In the genomic region with DNA sequence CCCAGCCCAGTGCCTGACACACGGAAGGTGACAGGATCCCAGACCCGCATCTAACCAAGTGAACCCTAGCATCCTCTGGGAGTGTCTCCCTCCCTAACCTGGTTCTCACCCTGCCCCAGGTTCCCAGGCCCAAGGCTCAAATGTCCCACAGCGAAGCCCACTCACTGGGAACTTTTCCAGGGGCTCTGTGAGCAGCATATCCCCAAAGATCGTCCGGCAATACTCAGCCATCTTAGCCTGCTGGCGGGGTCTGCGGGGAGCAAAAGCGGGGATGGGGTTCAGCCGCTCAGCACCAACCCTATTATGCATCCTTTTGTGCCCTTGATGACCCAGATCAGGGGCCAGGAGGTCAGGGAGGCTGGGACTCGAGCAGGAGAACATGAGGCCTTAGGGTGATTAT, we compare ENCODE assay signal across 23 cellular contexts. TPM values are rescaled to one million over a fixed set of nuclear protein-coding genes. Genes with fewer than 3 reads are reported as not detected.
DNase-seq lines count a peak whose midpoint lies in the region; ATAC-seq, FAIRE-seq and TF ChIP-seq lines count a peak whose summit lies in the region.
"Had no signal": no experiment of that assay in that cellular context is flagged by ENCODE, and none has a peak within 500 bp of the region (broad histone marks: within the 10 kb centered on the region; RNA-seq: fewer than 3 reads in every experiment).

No MANE protein-coding gene starts in this region.

- H2AFZ ChIP-seq in HepG2 (ENCODE audit: low read length) (no peak overlapping the region), osteoblast (ENCODE audit: low read length) (no peak overlapping the region)
- H2AFZ ChIP-seq: GM23338 had no signal

- no TSS peak for BruUV-seq in HepG2 (replicated peaks; lab: Mats Ljungman, UMichigan)

- no peak for TF ChIP-seq EP300 in HepG2 (IDR thresholded peaks at IDR 0.05; ENCODE audit: low read depth in 2 of 2, low read length in 2 of 2)
- no peak for TF ChIP-seq EP300 in HepG2 (CRISPR knock-in tag; IDR thresholded peaks at IDR 0.05; ENCODE audit: borderline replicate concordance)
- no peak for TF ChIP-seq EP300 in tibial nerve (IDR thresholded peaks at IDR 0.05)

- no peak for FAIRE-seq in HepG2 (lab: Jason Lieb, UNC)
- FAIRE-seq: A549, G401.6 had no signal

- H3K36me3 ChIP-seq in right lobe of liver: no peaks in the 10 kb centered on the region
- H3K36me3 ChIP-seq in HepG2 (replicated peaks in 1 of 2; ENCODE audit: control insufficient read depth in 1 of 2, insufficient read depth in 2 of 2, low read length in 2 of 2): no peaks in the 10 kb centered on the region
- H3K36me3 ChIP-seq in osteoblast (ENCODE audit: insufficient read depth, low read length): no peaks in the 10 kb centered on the region
- peaks cover 0 to 5% (median 0%) of the 10 kb centered on the region in 3 donors for H3K36me3 ChIP-seq in tibial nerve

- H3K9me3 ChIP-seq in right lobe of liver: no peaks in the 10 kb centered on the region
- no peaks in the 10 kb centered on the region for H3K9me3 ChIP-seq in HepG2 (ENCODE audit: low read length)
- peaks cover 4% of the 10 kb centered on the region for H3K9me3 ChIP-seq in osteoblast (ENCODE audit: low read depth, low read length)
- H3K9me3 ChIP-seq in tibial nerve: peaks cover 0 to 28% (median 2%) of the 10 kb centered on the region in 4 donors

- no peak overlapping the region for H3K27ac Mint-ChIP-seq in chondrocyte (ENCODE audit: unreplicated experiment)
- H3K27ac Mint-ChIP-seq: GM23338 had no signal

- CTCF ChIA-PET in HepG2 (lab: Yijun Ruan, JAX; ENCODE audit: low intra/inter-chr PET ratio, low total read pairs): no interaction called here

- no peaks in the 10 kb centered on the region for H3K27me3 ChIP-seq in right lobe of liver
- H3K27me3 ChIP-seq in HepG2 (ENCODE audit: control insufficient read depth in 1 of 2, insufficient read depth in 2 of 2, low read length in 2 of 2): peaks cover 15 to 91% of the 10 kb centered on the region in 2 experiments
- peaks cover 48% of the 10 kb centered on the region for H3K27me3 ChIP-seq in osteoblast (ENCODE audit: insufficient read depth, low read length)
- peaks cover 0 to 3% of the 10 kb centered on the region in 2 donors for H3K27me3 ChIP-seq in tibial nerve

- TF ChIP-seq CTCF in right lobe of liver (IDR thresholded peaks at IDR 0.05) (no peak), HepG2 (CRISPR knock-in tag; IDR thresholded peaks at IDR 0.05) (no peak), chondrocyte (IDR thresholded peaks at IDR 0.05) (no peak), osteoblast (IDR thresholded peaks at IDR 0.05; ENCODE audit: extremely low read depth, low read depth, low read length) (no peak), tibial nerve (IDR thresholded peaks at IDR 0.05) (no peak)

- H3K27ac ChIP-seq in right lobe of liver (no peak overlapping the region), HepG2 (ENCODE audit: extremely low read length, insufficient read depth, low read length) (no peak overlapping the region), osteoblast (ENCODE audit: low read depth, low read length) (no peak overlapping the region), tibial nerve (no peak overlapping the region)
- H3K27ac ChIP-seq: A549, HL-60 had no signal

- H3K27me3 Mint-ChIP-seq in chondrocyte (ENCODE audit: low read depth): peaks cover 5% of the 10 kb centered on the region
- H3K27me3 Mint-ChIP-seq: CD4-positive, alpha-beta memory T cell had no signal

- H3K4me3 Mint-ChIP-seq in chondrocyte (ENCODE audit: unreplicated experiment): no peak overlapping the region
- H3K4me3 Mint-ChIP-seq: CD4-positive, alpha-beta memory T cell; GM23338 had no signal

- no peak for TF ChIP-seq RAD21 in HepG2 (CRISPR knock-in tag; IDR thresholded peaks at IDR 0.05)

- peaks cover 15% of the 10 kb centered on the region for H3K9me3 Mint-ChIP-seq in chondrocyte (ENCODE audit: low read depth)

- H3K36me3 Mint-ChIP-seq in chondrocyte (ENCODE audit: low read depth): no peaks in the 10 kb centered on the region

- intact Hi-C loops in right lobe of liver (cut with DNase I): no loop called here
- intact Hi-C loops in HepG2 (cut with micrococcal nuclease; ENCODE audit: unreplicated experiment): no loop called here

- no peaks in the 10 kb centered on the region for H3K4me1 Mint-ChIP-seq in chondrocyte (ENCODE audit: low read depth)

- H4K20me1 ChIP-seq in HepG2 (ENCODE audit: insufficient read depth, low read length) (no peaks in the 10 kb centered on the region), osteoblast (ENCODE audit: insufficient read depth, low read length) (no peaks in the 10 kb centered on the region)

- H3K4me1 ChIP-seq in right lobe of liver: no peaks in the 10 kb centered on the region
- no peaks in the 10 kb centered on the region for H3K4me1 ChIP-seq in HepG2 (ENCODE audit: insufficient read depth, low read length)
- no peaks in the 10 kb centered on the region for H3K4me1 ChIP-seq in osteoblast (ENCODE audit: insufficient read depth, low read length)
- H3K4me1 ChIP-seq in tibial nerve: no peaks in the 10 kb centered on the region
- H3K4me1 ChIP-seq: A549 had no signal

- 76% methylated on average over 6 of the region's 10 CpGs for WGBS in right lobe of liver (ENCODE audit: insufficient coverage, low coverage, low lambda C conversion rate, missing lambda C conversion rate)
- WGBS in HepG2 (ENCODE audit: low lambda C conversion rate): 15% methylated on average over 7 of the region's 10 CpGs
- 82 to 92% methylated on average over 10 of the region's 10 CpGs for WGBS in tibial nerve, 2 donors

- DNase-seq in right lobe of liver (peak in 2 of 3 donors; percentile 3 to 26), HepG2 (ENCODE audit: low spot score) (no peak), chondrocyte (ENCODE audit: low spot score) (peak; percentile 57), osteoblast (ENCODE audit: insufficient read length, low spot score, missing footprints) (peak; percentile 70), glomerular visceral epithelial cell (ENCODE audit: extremely low spot score) (no peak), tibial nerve (ENCODE audit: low spot score in 2 of 2) (no peak), NCI-H82 (lab: John Stamatoyannopoulos, UW) (no peak)
- DNase-seq: C1 segment of cervical spinal cord; CD4-positive, alpha-beta memory T cell; COR-L47; NCI-H1048; NCI-H1417 treated with DMSO at 0.1 percent for 48 hours; NCI-H1694 treated with DMSO at 0.1 percent for 48 hours; NCI-H2081; NCI-H2227 treated with DMSO at 0.1 percent for 48 hours; NCI-H526 treated with DMSO at 0.1 percent for 48 hours; RPMI8226; SHP77 treated with DMSO at 0.1 percent for 48 hours had no signal

- H3K79me2 ChIP-seq in HepG2 (ENCODE audit: insufficient read depth, low read length) (no peaks in the 10 kb centered on the region), osteoblast (ENCODE audit: insufficient read depth, low read length) (no peaks in the 10 kb centered on the region)

- H3K9ac ChIP-seq in HepG2 (ENCODE audit: insufficient read depth, low read depth, low read length): no peak overlapping the region

- H3K4me2 ChIP-seq in HepG2 (ENCODE audit: low read depth, low read length): no peak overlapping the region
- no peak overlapping the region for H3K4me2 ChIP-seq in osteoblast (ENCODE audit: insufficient read depth, low read length)
- H3K4me2 ChIP-seq: A549, GM23338 had no signal

- POLR2A ChIA-PET in HepG2 (lab: Yijun Ruan, JAX): no interaction called here

- no peak for ATAC-seq in right lobe of liver
- ATAC-seq in HepG2: no peak
- ATAC-seq: A549, GM23338 had no signal

- no peak overlapping the region for H3K4me3 ChIP-seq in right lobe of liver
- H3K4me3 ChIP-seq in HepG2 (replicated peaks in 1 of 3; ENCODE audit: insufficient read depth in 1 of 3, low read depth in 2 of 3, low read length in 3 of 3): no peak overlapping the region
- no peak overlapping the region for H3K4me3 ChIP-seq in osteoblast (ENCODE audit: insufficient read depth, low read length)
- H3K4me3 ChIP-seq in tibial nerve: no peak overlapping the region
- H3K4me3 ChIP-seq: A549, GM23338 had no signal

- TF ChIP-seq POLR2A in right lobe of liver (IDR thresholded peaks at IDR 0.05): no peak
- no peak for TF ChIP-seq POLR2A in HepG2 (IDR thresholded peaks at IDR 0.05; ENCODE audit: insufficient read depth in 1 of 2, low read depth in 2 of 2, low read length in 2 of 2)
- no peak for TF ChIP-seq POLR2A in tibial nerve (IDR thresholded peaks at IDR 0.05)

- in situ Hi-C loops in HepG2 (cut with HindIII; ENCODE audit: extremely low pct_ligation_motif_present, low pct_unique_long_range_greater_than_20kb): no loop called here

RNA-seq across cellular contexts. Expression of a gene that starts 10.4 kb away (rescaled TPM):
- 10 to 100 TPM in 2 of 6 experiments, 1 to 10 TPM in 4; 5.0 to 18.0 (median 7.2) TPM for total RNA-seq in right lobe of liver
- not detected in 2 replicates for total RNA-seq in HepG2 (2016; rRNA removed; fragmentation: Illumina TruSeq; extraction: Trizol)
- not detected in 2 replicates for total RNA-seq in HepG2 (2016; cell fraction: cytosol; rRNA removed; fragmentation: Illumina TruSeq; extraction: Trizol; ENCODE audit: low read depth)
- total RNA-seq in HepG2 (2016; cell fraction: insoluble cytoplasmic fraction; rRNA removed; fragmentation: Illumina TruSeq; extraction: Trizol): not detected in 2 replicates
- total RNA-seq in HepG2 (2016; cell fraction: membrane; rRNA removed; fragmentation: Illumina TruSeq; extraction: Trizol): not detected in 2 replicates
- total RNA-seq in HepG2 (2016; cell fraction: nucleus; rRNA removed; fragmentation: Illumina TruSeq; extraction: Trizol): not detected in 2 replicates
- polyA plus RNA-seq in HepG2 (2011; rRNA removed): 0.11 TPM in 1 of 2 replicates, not detected in the other
- polyA plus RNA-seq in HepG2 (2011; cell fraction: cytosol; rRNA removed): 0.05 and 0.06 TPM in 2 replicates
- 0.39 and 0.71 TPM in 2 replicates for polyA plus RNA-seq in HepG2 (2011; cell fraction: nucleus; rRNA removed)
- polyA plus RNA-seq in HepG2 (2012): not detected in 2 replicates
- polyA plus RNA-seq in HepG2 (2016; cell fraction: cytosol; fragmentation: Illumina TruSeq; extraction: Trizol; ENCODE audit: low read depth): not detected in 2 replicates
- not detected in 2 replicates for polyA plus RNA-seq in HepG2 (2016; cell fraction: insoluble cytoplasmic fraction; fragmentation: Illumina TruSeq; extraction: Trizol; ENCODE audit: low read depth)
- not detected in 2 replicates for polyA plus RNA-seq in HepG2 (2016; cell fraction: membrane; fragmentation: Illumina TruSeq; extraction: Trizol; ENCODE audit: low read depth)
- not detected in 2 replicates for polyA plus RNA-seq in HepG2 (2016; cell fraction: nucleus; fragmentation: Illumina TruSeq; extraction: Trizol; ENCODE audit: insufficient read depth, low read depth)
- 29.2 TPM in 1 of 2 replicates, not detected in the other for polyA minus RNA-seq in HepG2 (2011; rRNA and poly(A)+ RNA removed; ENCODE audit: low replicate concordance)
- not detected in 2 replicates for polyA minus RNA-seq in HepG2 (2011; cell fraction: cytosol; rRNA and poly(A)+ RNA removed)
- not detected in 2 replicates for polyA minus RNA-seq in HepG2 (2011; cell fraction: nucleus; rRNA and poly(A)+ RNA removed)
- 1.4 to 3.4 TPM (median 2.8 TPM) in 3 replicates for total RNA-seq in chondrocyte
- under 0.01 TPM in 2 replicates for total RNA-seq in osteoblast
- 10 to 100 TPM; 14.9 to 42.3 (median 17.0) TPM for total RNA-seq in tibial nerve

RNA-seq across cellular contexts. Expression of a gene that starts 14.5 kb away (rescaled TPM):
- total RNA-seq in right lobe of liver (under 1 TPM in 1 of 6 experiments, not detected in 5; 0.24 TPM), HepG2 (2016; rRNA removed; fragmentation: Illumina TruSeq; extraction: Trizol) (not detected in 2 replicates), chondrocyte (0.25 to 1.1 TPM in 2 of 3 replicates, not detected in the other), osteoblast (not detected in 2 replicates), tibial nerve (not detected)
- total RNA-seq in HepG2 (2016; cell fraction: cytosol; rRNA removed; fragmentation: Illumina TruSeq; extraction: Trizol; ENCODE audit: low read depth): not detected in 2 replicates
- total RNA-seq in HepG2 (2016; cell fraction: insoluble cytoplasmic fraction; rRNA removed; fragmentation: Illumina TruSeq; extraction: Trizol): not detected in 2 replicates
- not detected in 2 replicates for total RNA-seq in HepG2 (2016; cell fraction: membrane; rRNA removed; fragmentation: Illumina TruSeq; extraction: Trizol)
- total RNA-seq in HepG2 (2016; cell fraction: nucleus; rRNA removed; fragmentation: Illumina TruSeq; extraction: Trizol): not detected in 2 replicates
- polyA plus RNA-seq in HepG2 (2011; rRNA removed): not detected in 2 replicates
- polyA plus RNA-seq in HepG2 (2011; cell fraction: cytosol; rRNA removed): not detected in 2 replicates
- polyA plus RNA-seq in HepG2 (2011; cell fraction: nucleus; rRNA removed): not detected in 2 replicates
- polyA plus RNA-seq in HepG2 (2012): not detected in 2 replicates
- not detected in 2 replicates for polyA plus RNA-seq in HepG2 (2016; cell fraction: cytosol; fragmentation: Illumina TruSeq; extraction: Trizol; ENCODE audit: low read depth)
- not detected in 2 replicates for polyA plus RNA-seq in HepG2 (2016; cell fraction: insoluble cytoplasmic fraction; fragmentation: Illumina TruSeq; extraction: Trizol; ENCODE audit: low read depth)
- not detected in 2 replicates for polyA plus RNA-seq in HepG2 (2016; cell fraction: membrane; fragmentation: Illumina TruSeq; extraction: Trizol; ENCODE audit: low read depth)
- polyA plus RNA-seq in HepG2 (2016; cell fraction: nucleus; fragmentation: Illumina TruSeq; extraction: Trizol; ENCODE audit: insufficient read depth, low read depth): not detected in 2 replicates
- 0.42 TPM in 1 of 2 replicates, not detected in the other for polyA minus RNA-seq in HepG2 (2011; rRNA and poly(A)+ RNA removed; ENCODE audit: low replicate concordance)
- not detected in 2 replicates for polyA minus RNA-seq in HepG2 (2011; cell fraction: cytosol; rRNA and poly(A)+ RNA removed)
- not detected in 2 replicates for polyA minus RNA-seq in HepG2 (2011; cell fraction: nucleus; rRNA and poly(A)+ RNA removed)
- total RNA-seq: CD4-positive, alpha-beta memory T cell; NCI-H460 had no signal
- polyA plus RNA-seq: CD4-positive, alpha-beta memory T cell; GM23338 had no signal

RNA-seq across cellular contexts. Expression of a gene that starts 26.1 kb away (rescaled TPM):
- 1 to 10 TPM; 4.6 to 8.7 (median 5.8) TPM for total RNA-seq in right lobe of liver
- total RNA-seq in HepG2 (2016; rRNA removed; fragmentation: Illumina TruSeq; extraction: Trizol): 6.5 and 8.1 TPM in 2 replicates
- total RNA-seq in HepG2 (2016; cell fraction: cytosol; rRNA removed; fragmentation: Illumina TruSeq; extraction: Trizol; ENCODE audit: low read depth): 2.3 and 2.5 TPM in 2 replicates
- 6.7 and 7.0 TPM in 2 replicates for total RNA-seq in HepG2 (2016; cell fraction: insoluble cytoplasmic fraction; rRNA removed; fragmentation: Illumina TruSeq; extraction: Trizol)
- 8.8 and 9.5 TPM in 2 replicates for total RNA-seq in HepG2 (2016; cell fraction: membrane; rRNA removed; fragmentation: Illumina TruSeq; extraction: Trizol)
- total RNA-seq in HepG2 (2016; cell fraction: nucleus; rRNA removed; fragmentation: Illumina TruSeq; extraction: Trizol): 5.3 and 7.0 TPM in 2 replicates
- 5.4 and 5.5 TPM in 2 replicates for polyA plus RNA-seq in HepG2 (2011; rRNA removed)
- polyA plus RNA-seq in HepG2 (2011; cell fraction: cytosol; rRNA removed): 2.7 and 3.4 TPM in 2 replicates
- 2.2 and 2.7 TPM in 2 replicates for polyA plus RNA-seq in HepG2 (2011; cell fraction: nucleus; rRNA removed)
- polyA plus RNA-seq in HepG2 (2012): 4.1 and 4.6 TPM in 2 replicates
- 1.7 and 3.1 TPM in 2 replicates for polyA plus RNA-seq in HepG2 (2016; cell fraction: cytosol; fragmentation: Illumina TruSeq; extraction: Trizol; ENCODE audit: low read depth)
- 6.6 and 7.4 TPM in 2 replicates for polyA plus RNA-seq in HepG2 (2016; cell fraction: insoluble cytoplasmic fraction; fragmentation: Illumina TruSeq; extraction: Trizol; ENCODE audit: low read depth)
- 5.0 and 6.1 TPM in 2 replicates for polyA plus RNA-seq in HepG2 (2016; cell fraction: membrane; fragmentation: Illumina TruSeq; extraction: Trizol; ENCODE audit: low read depth)
- 5.7 and 8.4 TPM in 2 replicates for polyA plus RNA-seq in HepG2 (2016; cell fraction: nucleus; fragmentation: Illumina TruSeq; extraction: Trizol; ENCODE audit: insufficient read depth, low read depth)
- polyA minus RNA-seq in HepG2 (2011; rRNA and poly(A)+ RNA removed; ENCODE audit: low replicate concordance): 3.4 and 5.5 TPM in 2 replicates
- polyA minus RNA-seq in HepG2 (2011; cell fraction: cytosol; rRNA and poly(A)+ RNA removed): 4.6 and 5.2 TPM in 2 replicates
- polyA minus RNA-seq in HepG2 (2011; cell fraction: nucleus; rRNA and poly(A)+ RNA removed): 2.2 and 4.2 TPM in 2 replicates
- 68.8 to 128 TPM (median 80.6 TPM) in 3 replicates for total RNA-seq in chondrocyte
- total RNA-seq in osteoblast: 16.8 and 17.7 TPM in 2 replicates
- 10 to 100 TPM; 13.8 to 25.9 (median 20.5) TPM for total RNA-seq in tibial nerve

RNA-seq across cellular contexts. Expression of a gene that starts 43.4 kb away (rescaled TPM):
- 10 to 100 TPM in 1 of 6 experiments, 1 to 10 TPM in 5; 4.2 to 11.9 (median 4.7) TPM for total RNA-seq in right lobe of liver
- 1.0 and 1.6 TPM in 2 replicates for total RNA-seq in HepG2 (2016; rRNA removed; fragmentation: Illumina TruSeq; extraction: Trizol)
- 0.20 and 0.71 TPM in 2 replicates for total RNA-seq in HepG2 (2016; cell fraction: cytosol; rRNA removed; fragmentation: Illumina TruSeq; extraction: Trizol; ENCODE audit: low read depth)
- 0.89 and 1.7 TPM in 2 replicates for total RNA-seq in HepG2 (2016; cell fraction: insoluble cytoplasmic fraction; rRNA removed; fragmentation: Illumina TruSeq; extraction: Trizol)
- 0.74 and 0.79 TPM in 2 replicates for total RNA-seq in HepG2 (2016; cell fraction: membrane; rRNA removed; fragmentation: Illumina TruSeq; extraction: Trizol)
- total RNA-seq in HepG2 (2016; cell fraction: nucleus; rRNA removed; fragmentation: Illumina TruSeq; extraction: Trizol): 5.4 and 6.0 TPM in 2 replicates
- 0.98 and 1.3 TPM in 2 replicates for polyA plus RNA-seq in HepG2 (2011; rRNA removed)
- polyA plus RNA-seq in HepG2 (2011; cell fraction: cytosol; rRNA removed): 0.34 and 0.46 TPM in 2 replicates
- 16.0 and 21.0 TPM in 2 replicates for polyA plus RNA-seq in HepG2 (2011; cell fraction: nucleus; rRNA removed)
- 1.9 and 2.3 TPM in 2 replicates for polyA plus RNA-seq in HepG2 (2012)
- polyA plus RNA-seq in HepG2 (2016; cell fraction: cytosol; fragmentation: Illumina TruSeq; extraction: Trizol; ENCODE audit: low read depth): 0.20 and 0.31 TPM in 2 replicates
- 0.72 and 1.5 TPM in 2 replicates for polyA plus RNA-seq in HepG2 (2016; cell fraction: insoluble cytoplasmic fraction; fragmentation: Illumina TruSeq; extraction: Trizol; ENCODE audit: low read depth)
- 0.16 and 0.26 TPM in 2 replicates for polyA plus RNA-seq in HepG2 (2016; cell fraction: membrane; fragmentation: Illumina TruSeq; extraction: Trizol; ENCODE audit: low read depth)
- polyA plus RNA-seq in HepG2 (2016; cell fraction: nucleus; fragmentation: Illumina TruSeq; extraction: Trizol; ENCODE audit: insufficient read depth, low read depth): 10.8 and 14.7 TPM in 2 replicates
- 3.8 and 11.1 TPM in 2 replicates for polyA minus RNA-seq in HepG2 (2011; rRNA and poly(A)+ RNA removed; ENCODE audit: low replicate concordance)
- polyA minus RNA-seq in HepG2 (2011; cell fraction: cytosol; rRNA and poly(A)+ RNA removed): 0.69 and 2.3 TPM in 2 replicates
- polyA minus RNA-seq in HepG2 (2011; cell fraction: nucleus; rRNA and poly(A)+ RNA removed): 16.1 and 20.5 TPM in 2 replicates
- total RNA-seq in chondrocyte: 55.4 to 60.0 TPM (median 58.0 TPM) in 3 replicates
- 18.3 and 23.9 TPM in 2 replicates for total RNA-seq in osteoblast
- total RNA-seq in tibial nerve: 10 to 100 TPM; 19.3 to 22.8 (median 21.2) TPM

RNA-seq across cellular contexts. Expression of a gene that starts 53.5 kb away (rescaled TPM):
- total RNA-seq in right lobe of liver: not detected
- total RNA-seq in HepG2 (2016; rRNA removed; fragmentation: Illumina TruSeq; extraction: Trizol): not detected in 2 replicates
- total RNA-seq in HepG2 (2016; cell fraction: cytosol; rRNA removed; fragmentation: Illumina TruSeq; extraction: Trizol; ENCODE audit: low read depth): not detected in 2 replicates
- not detected in 2 replicates for total RNA-seq in HepG2 (2016; cell fraction: insoluble cytoplasmic fraction; rRNA removed; fragmentation: Illumina TruSeq; extraction: Trizol)
- not detected in 2 replicates for total RNA-seq in HepG2 (2016; cell fraction: membrane; rRNA removed; fragmentation: Illumina TruSeq; extraction: Trizol)
- total RNA-seq in HepG2 (2016; cell fraction: nucleus; rRNA removed; fragmentation: Illumina TruSeq; extraction: Trizol): not detected in 2 replicates
- not detected in 2 replicates for polyA plus RNA-seq in HepG2 (2011; rRNA removed)
- not detected in 2 replicates for polyA plus RNA-seq in HepG2 (2011; cell fraction: cytosol; rRNA removed)
- polyA plus RNA-seq in HepG2 (2011; cell fraction: nucleus; rRNA removed): not detected in 2 replicates
- not detected in 2 replicates for polyA plus RNA-seq in HepG2 (2012)
- not detected in 2 replicates for polyA plus RNA-seq in HepG2 (2016; cell fraction: cytosol; fragmentation: Illumina TruSeq; extraction: Trizol; ENCODE audit: low read depth)
- polyA plus RNA-seq in HepG2 (2016; cell fraction: insoluble cytoplasmic fraction; fragmentation: Illumina TruSeq; extraction: Trizol; ENCODE audit: low read depth): not detected in 2 replicates
- polyA plus RNA-seq in HepG2 (2016; cell fraction: membrane; fragmentation: Illumina TruSeq; extraction: Trizol; ENCODE audit: low read depth): not detected in 2 replicates
- not detected in 2 replicates for polyA plus RNA-seq in HepG2 (2016; cell fraction: nucleus; fragmentation: Illumina TruSeq; extraction: Trizol; ENCODE audit: insufficient read depth, low read depth)
- not detected in 2 replicates for polyA minus RNA-seq in HepG2 (2011; rRNA and poly(A)+ RNA removed; ENCODE audit: low replicate concordance)
- not detected in 2 replicates for polyA minus RNA-seq in HepG2 (2011; cell fraction: cytosol; rRNA and poly(A)+ RNA removed)
- polyA minus RNA-seq in HepG2 (2011; cell fraction: nucleus; rRNA and poly(A)+ RNA removed): not detected in 2 replicates
- not detected in 3 replicates for total RNA-seq in chondrocyte
- total RNA-seq in osteoblast: not detected in 2 replicates
- total RNA-seq in tibial nerve: not detected
- total RNA-seq: CD4-positive, alpha-beta memory T cell; GM23338; NCI-H460 had no signal
- polyA plus RNA-seq: A549; CD4-positive, alpha-beta memory T cell; GM23338 had no signal

Comparison
In these comparisons a context has a peak if more than half of its experiments do, and no peak if none do; other contexts are left out.
1. DNase-seq: peak in right lobe of liver (2 of 3), chondrocyte (single experiment) and osteoblast (single experiment); none in HepG2 (single experiment), glomerular visceral epithelial cell (single experiment), tibial nerve (0 of 2) and NCI-H82 (single experiment).